Comparison of ENCODE assay signal across 29 cellular contexts in the genomic region with DNA sequence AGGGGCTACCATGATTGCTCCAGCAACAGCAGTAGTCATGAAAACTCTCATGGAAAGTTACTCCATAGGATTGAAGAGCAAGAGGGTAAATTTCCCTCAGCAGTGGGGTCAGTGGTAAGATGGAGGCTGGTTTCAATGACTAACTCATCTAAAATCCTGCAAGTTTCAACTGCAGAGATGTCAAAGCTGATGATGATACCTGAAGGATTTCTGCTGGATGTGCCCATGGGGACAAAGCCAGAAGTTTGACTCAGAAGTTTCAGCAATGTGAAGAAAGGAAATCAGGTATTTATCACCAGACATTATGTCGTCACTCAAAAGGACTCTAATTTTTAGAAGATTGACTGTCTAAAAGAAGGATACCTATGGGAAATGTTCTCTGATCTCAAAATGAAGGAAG. TPM values are rescaled to one million over a fixed set of nuclear protein-coding genes. Genes with fewer than 3 reads are reported as not detected.
"Had no signal": no experiment of that assay in that cellular context is flagged by ENCODE, and none has a peak within 500 bp of the region (broad histone marks: within the 10 kb centered on the region; RNA-seq: fewer than 3 reads in every experiment).

No MANE protein-coding gene starts in this region.

- ATAC-seq: activated CD4-positive, alpha-beta T cell treated with anti-CD3 and anti-CD28 coated beads for 36 hours; activated CD4-positive, CD25-positive, alpha-beta regulatory T cell treated with anti-CD3 and anti-CD28 coated beads, Interleukin-2, amount 50 U/mL, for 24 hours; activated CD8-positive, alpha-beta memory T cell treated with anti-CD3 and anti-CD28 coated beads, Interleukin-2, amount 10 ng/mL, durations not matched to agents 7 days and 5 days; activated CD8-positive, alpha-beta T cell treated with anti-CD3 and anti-CD28 coated beads, Interleukin-2, amount 10 ng/mL, durations not matched to agents 7 days and 5 days; activated naive CD4-positive, alpha-beta T cell treated with anti-CD3 and anti-CD28 coated beads, Interleukin-2, amount 50 U/mL, for 72 hours; activated T-cell treated with anti-CD3 and anti-CD28 coated beads, Interleukin-2, amount 50 U/mL, for 72 hours; effector memory CD8-positive, alpha-beta T cell; esophagus mucosa; gastrocnemius medialis; heart left ventricle; T-helper 17 cell had no signal

- H3K27me3 ChIP-seq: ascending aorta, breast epithelium, dorsolateral prefrontal cortex, gastrocnemius medialis, heart left ventricle had no signal

- H3K4me3 ChIP-seq: ascending aorta, breast epithelium, coronary artery, dorsolateral prefrontal cortex, gastrocnemius medialis, heart left ventricle had no signal

- H3K4me1 ChIP-seq: ascending aorta, breast epithelium, gastrocnemius medialis, heart left ventricle had no signal

- H3K36me3 ChIP-seq: ascending aorta, breast epithelium, gastrocnemius medialis, heart left ventricle, WERI-Rb-1 had no signal

- DNase-seq: activated B cell treated with CpG ODN at 0.5 μM for 24 hours; activated CD4-positive, alpha-beta memory T cell treated with anti-CD3 and anti-CD28 coated beads for 36 hours; activated CD4-positive, alpha-beta T cell treated with anti-CD3 and anti-CD28 coated beads for 36 hours; activated CD4-positive, alpha-beta T cell treated with anti-CD3 and anti-CD28 coated beads, Interleukin-2, amount 10 ng/mL, durations not matched to agents 24 days and 14 days; activated CD8-positive, alpha-beta memory T cell treated with anti-CD3 and anti-CD28 coated beads, Interleukin-2, amount 10 ng/mL, durations not matched to agents 7 days and 5 days; activated CD8-positive, alpha-beta memory T cell treated with anti-CD3 and anti-CD28 coated beads, Interleukin-2, amount 50 U/mL, for 4 hours; activated CD8-positive, alpha-beta T cell treated with anti-CD3 and anti-CD28 coated beads, Interleukin-2, amount 10 ng/mL, durations not matched to agents 7 days and 5 days; activated gamma-delta T cell; activated naive CD4-positive, alpha-beta T cell; activated naive CD4-positive, alpha-beta T cell treated with anti-CD3 and anti-CD28 coated beads, Interleukin-2, amount 10 ng/mL, durations not matched to agents 7 days and 5 days; activated naive CD8-positive, alpha-beta T cell treated with anti-CD3 and anti-CD28 coated beads, Interleukin-2, amount 10 ng/mL, durations not matched to agents 7 days and 5 days; activated T-cell treated with anti-CD3 and anti-CD28 coated beads, Interleukin-2, amount 50 U/mL, for 24 hours; activated T-cell treated with anti-CD3 and anti-CD28 coated beads, Interleukin-2, amount 50 U/mL, for 72 hours; dorsolateral prefrontal cortex; effector memory CD8-positive, alpha-beta T cell; foreskin fibroblast; gastrocnemius medialis; glutamatergic neuron; heart left ventricle; T-helper 1 cell; T-helper 17 cell; T1000; WERI-Rb-1 had no signal

- H3K27ac ChIP-seq: ascending aorta, breast epithelium, coronary artery, dorsolateral prefrontal cortex, gastrocnemius medialis, heart left ventricle, WERI-Rb-1 had no signal

RNA-seq across cellular contexts. Expression of gene RAB38, which starts 29.1 kb away (rescaled TPM):
- total RNA-seq: ascending aorta had no signal
